In the genomic region with DNA sequence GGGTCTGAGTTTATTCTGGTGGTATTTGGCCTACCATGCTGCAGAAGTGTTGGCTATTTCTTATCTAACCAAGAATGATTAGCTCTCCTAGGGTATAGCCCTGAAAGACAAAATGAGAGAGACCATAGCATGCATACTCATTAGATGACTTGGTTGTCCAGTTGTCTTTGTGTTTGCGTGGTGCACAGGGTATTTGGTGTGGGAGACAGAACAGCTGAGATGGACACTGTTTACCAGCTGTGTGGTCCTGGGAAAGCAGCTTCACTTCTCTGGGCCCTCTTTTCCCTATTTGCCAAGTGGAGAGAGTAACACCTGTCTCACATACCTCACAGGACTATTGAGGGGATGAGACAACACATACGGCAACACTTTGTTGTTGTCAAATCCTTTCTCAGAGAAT, we compare ENCODE assay signal across 21 cellular contexts.
"Had no signal": no experiment of that assay in that cellular context is flagged by ENCODE, and none has a peak within 500 bp of the region (broad histone marks: within the 10 kb centered on the region; RNA-seq: fewer than 3 reads in every experiment).

No MANE protein-coding gene starts in this region.

- H3K36me3 ChIP-seq: colonic mucosa, esophagus squamous epithelium, gastrocnemius medialis, heart right ventricle, left lung, lower lobe of right lung had no signal

- H3K27ac ChIP-seq: colonic mucosa, epithelial cell of prostate, esophagus squamous epithelium, gastrocnemius medialis, heart right ventricle, left lung, lower lobe of right lung had no signal

- H3K9me3 ChIP-seq: colonic mucosa, esophagus squamous epithelium, gastrocnemius medialis, heart right ventricle, left lung, lower lobe of right lung, mucosa of descending colon had no signal

- H3K27me3 ChIP-seq: colonic mucosa, gastrocnemius medialis had no signal

- H3K4me3 ChIP-seq: colonic mucosa, esophagus squamous epithelium, gastrocnemius medialis, heart right ventricle, left lung, lower lobe of right lung, mucosa of descending colon had no signal

- H3K4me1 ChIP-seq: colonic mucosa, esophagus squamous epithelium had no signal

- DNase-seq: colonic mucosa; cortex of kidney; effector CD8-positive, alpha-beta T cell; effector memory CD8-positive, alpha-beta T cell; endodermal cell; erythroblast; esophagus squamous epithelium; foreskin fibroblast; foreskin melanocyte; gastrocnemius medialis; glutamatergic neuron; heart right ventricle; hippocampal formation; left cardiac atrium; left lung; left ventricle myocardium superior; lower lobe of right lung; mesenchymal stem cell; mucosa of descending colon; naive B cell had no signal
